In genomic region chr5:107047048-107047447, GRCh38 we compare ENCODE assay signal across 1 cellular context.
TF ChIP-seq lines count a peak whose summit lies in the region.

No MANE protein-coding gene starts in this region.

TF ChIP-seq in A549, 52 proteins besides CTCF, POLR2A, EP300 and RAD21 (continued from another document):
- TF ChIP-seq BCL3 (IDR thresholded peaks at IDR 0.05) (no peak), ATOH8 (CRISPR knock-in tag; IDR thresholded peaks at IDR 0.05; ENCODE audit: low read depth) (no peak)
